In genomic region chr5:37738865-37739488, GRCh38 we compare ENCODE assay signal across 19 cellular contexts.
DNase-seq lines count a peak whose midpoint lies in the region; ATAC-seq and TF ChIP-seq lines count a peak whose summit lies in the region.
"Had no signal": no experiment of that assay in that cellular context is flagged by ENCODE, and none has a peak within 500 bp of the region (broad histone marks: within the 10 kb centered on the region; RNA-seq: fewer than 3 reads in every experiment).

No MANE protein-coding gene starts in this region.

- no peak overlapping the region for H3K27ac Mint-ChIP-seq in stimulated activated naive CD8-positive, alpha-beta T cell treated with anti-CD3 and anti-CD28 coated beads, Interleukin-15, amount 100 ng/mL, for 72 hours
- H3K27ac Mint-ChIP-seq in activated T-helper 2 cell treated with anti-CD3 and anti-CD28 coated beads, Interferon-gamma antibody, Interleukin-2, Interleukin-4, amounts not matched to agents 10 μg/mL and 5 μg/mL and 100 μg/mL, durations not matched to agents 14 hours and 24 hours and 36 hours = peak overlapping the region; percentile 58
- H3K27ac Mint-ChIP-seq: activated CD8-positive, alpha-beta T cell treated with anti-CD3 and anti-CD28 coated beads for 36 hours; activated naive CD4-positive, alpha-beta T cell treated with anti-CD3 and anti-CD28 coated beads for 36 hours; CD4-positive, alpha-beta T cell; endodermal cell had no signal

- H3K4me3 ChIP-seq in osteoblast (ENCODE audit: insufficient read depth, low read length) = peak overlapping the region; percentile 24
- H3K4me3 ChIP-seq: mucosa of descending colon had no signal

- H3K27me3 Mint-ChIP-seq in stimulated activated naive CD8-positive, alpha-beta T cell treated with anti-CD3 and anti-CD28 coated beads, Interleukin-15, amount 100 ng/mL, for 72 hours = no peaks in the 10 kb centered on the region
- no peaks in the 10 kb centered on the region for H3K27me3 Mint-ChIP-seq in activated T-helper 2 cell treated with anti-CD3 and anti-CD28 coated beads, Interferon-gamma antibody, Interleukin-2, Interleukin-4, amounts not matched to agents 10 μg/mL and 5 μg/mL and 100 μg/mL, durations not matched to agents 14 hours and 24 hours and 36 hours (ENCODE audit: low read depth)
- H3K27me3 Mint-ChIP-seq: activated CD8-positive, alpha-beta T cell treated with anti-CD3 and anti-CD28 coated beads for 36 hours; CD4-positive, alpha-beta T cell had no signal

- ATAC-seq in stimulated activated naive CD8-positive, alpha-beta T cell treated with anti-CD3 and anti-CD28 coated beads, Interleukin-15, Interleukin-2, amounts not matched to agents 100 U/mL and 50 U/mL, for 24 hours = peak; percentile 48
- no peak for ATAC-seq in stimulated activated naive CD8-positive, alpha-beta T cell treated with anti-CD3 and anti-CD28 coated beads, Interleukin-15, amount 100 ng/mL, for 72 hours
- ATAC-seq in HG03135 (IDR thresholded peaks at IDR 0.05; ENCODE audit: unreplicated experiment) = no peak

- no peaks in the 10 kb centered on the region for H3K9me3 ChIP-seq in osteoblast (ENCODE audit: low read depth, low read length)
- H3K9me3 ChIP-seq: mucosa of descending colon had no signal

- no peaks in the 10 kb centered on the region for H4K20me1 ChIP-seq in osteoblast (ENCODE audit: insufficient read depth, low read length)

- H3K36me3 ChIP-seq in osteoblast (ENCODE audit: insufficient read depth, low read length) = no peaks in the 10 kb centered on the region

- H3K36me3 Mint-ChIP-seq in activated T-helper 2 cell treated with anti-CD3 and anti-CD28 coated beads, Interferon-gamma antibody, Interleukin-2, Interleukin-4, amounts not matched to agents 10 μg/mL and 5 μg/mL and 100 μg/mL, durations not matched to agents 14 hours and 24 hours and 36 hours (ENCODE audit: low read depth) = peaks cover 23% of the 10 kb centered on the region

- H3K9me3 Mint-ChIP-seq in stimulated activated naive CD8-positive, alpha-beta T cell treated with anti-CD3 and anti-CD28 coated beads, Interleukin-15, amount 100 ng/mL, for 72 hours = peaks cover 0 to 19% of the 10 kb centered on the region in 2 donors
- peaks cover 16% of the 10 kb centered on the region for H3K9me3 Mint-ChIP-seq in activated T-helper 2 cell treated with anti-CD3 and anti-CD28 coated beads, Interferon-gamma antibody, Interleukin-2, Interleukin-4, amounts not matched to agents 10 μg/mL and 5 μg/mL and 100 μg/mL, durations not matched to agents 14 hours and 24 hours and 36 hours
- H3K9me3 Mint-ChIP-seq: activated CD8-positive, alpha-beta T cell treated with anti-CD3 and anti-CD28 coated beads for 36 hours; activated naive CD4-positive, alpha-beta T cell treated with anti-CD3 and anti-CD28 coated beads for 36 hours; immature natural killer cell had no signal

- H2AFZ ChIP-seq in osteoblast (ENCODE audit: low read length) = no peak overlapping the region

- H3K79me2 ChIP-seq in osteoblast (ENCODE audit: insufficient read depth, low read length) = peaks cover 3% of the 10 kb centered on the region

- peaks cover 14% of the 10 kb centered on the region for H3K4me1 Mint-ChIP-seq in stimulated activated naive CD8-positive, alpha-beta T cell treated with anti-CD3 and anti-CD28 coated beads, Interleukin-15, amount 100 ng/mL, for 72 hours
- H3K4me1 Mint-ChIP-seq in activated T-helper 2 cell treated with anti-CD3 and anti-CD28 coated beads, Interferon-gamma antibody, Interleukin-2, Interleukin-4, amounts not matched to agents 10 μg/mL and 5 μg/mL and 100 μg/mL, durations not matched to agents 14 hours and 24 hours and 36 hours (ENCODE audit: low read depth) = peaks cover 28% of the 10 kb centered on the region
- H3K4me1 Mint-ChIP-seq: endodermal cell had no signal

- TF ChIP-seq CTCF in osteoblast (IDR thresholded peaks at IDR 0.05; ENCODE audit: extremely low read depth, low read depth, low read length) = no peak

- H3K4me3 Mint-ChIP-seq in stimulated activated naive CD8-positive, alpha-beta T cell treated with anti-CD3 and anti-CD28 coated beads, Interleukin-15, amount 100 ng/mL, for 72 hours = no peak overlapping the region
- no peak overlapping the region for H3K4me3 Mint-ChIP-seq in activated T-helper 2 cell treated with anti-CD3 and anti-CD28 coated beads, Interferon-gamma antibody, Interleukin-2, Interleukin-4, amounts not matched to agents 10 μg/mL and 5 μg/mL and 100 μg/mL, durations not matched to agents 14 hours and 24 hours and 36 hours (ENCODE audit: low read depth)
- H3K4me3 Mint-ChIP-seq: activated CD8-positive, alpha-beta T cell treated with anti-CD3 and anti-CD28 coated beads for 36 hours; activated naive CD4-positive, alpha-beta T cell treated with anti-CD3 and anti-CD28 coated beads for 36 hours; CD4-positive, alpha-beta T cell; endodermal cell; immature natural killer cell had no signal

- no peaks in the 10 kb centered on the region for H3K27me3 ChIP-seq in osteoblast (ENCODE audit: insufficient read depth, low read length)

- intact Hi-C loops in activated T-helper 2 cell treated with anti-CD3 and anti-CD28 coated beads, Interferon-gamma antibody, Interleukin-2, Interleukin-4, amounts not matched to agents 10 μg/mL and 5 μg/mL and 100 μg/mL, durations not matched to agents 14 hours and 24 hours and 36 hours (cut with micrococcal nuclease) = loop anchor here (1.0 kb wide), 1 partner anchor 18 kb away; no protein-coding TSS in a partner anchor
- intact Hi-C loops in cardiac septum (cut with DNase I) = no loop called here

- H3K4me2 ChIP-seq in osteoblast (ENCODE audit: insufficient read depth, low read length) = peak overlapping the region; percentile 67

- H3K4me1 ChIP-seq in osteoblast (ENCODE audit: insufficient read depth, low read length) = peaks cover 64% of the 10 kb centered on the region

- no peak for DNase-seq in stimulated activated naive CD8-positive, alpha-beta T cell treated with anti-CD3 and anti-CD28 coated beads, Interleukin-15, Interleukin-2, amounts not matched to agents 100 U/mL and 50 U/mL, for 24 hours
- no peak for DNase-seq in stimulated activated naive CD8-positive, alpha-beta T cell treated with anti-CD3 and anti-CD28 coated beads, Interleukin-15, amount 100 ng/mL, for 72 hours
- no peak for DNase-seq in activated T-helper 2 cell treated with anti-CD3 and anti-CD28 coated beads, Interferon-gamma antibody, Interleukin-2, Interleukin-4, amounts not matched to agents 10 μg/mL and 5 μg/mL and 100 μg/mL, durations not matched to agents 14 hours and 24 hours and 36 hours (ENCODE audit: low spot score)
- no peak for DNase-seq in osteoblast (ENCODE audit: insufficient read length, low spot score, missing footprints)
- DNase-seq in cardiac septum (ENCODE audit: low spot score) = no peak
- DNase-seq in EL = no peak
- DNase-seq in NCI-H774 (lab: John Stamatoyannopoulos, UW) = no peak
- DNase-seq: activated CD4-positive, CD25-positive, alpha-beta regulatory T cell; activated T-cell treated with anti-CD3 and anti-CD28 coated beads, Interleukin-2, amount 50 U/mL, for 1 hour; CD4-positive, alpha-beta T cell; DMS 273 treated with DMSO at 0.1 percent for 48 hours; endodermal cell; left ventricle myocardium superior; NCI-H187 treated with DMSO at 0.1 percent for 48 hours had no signal

- peak overlapping the region; percentile 92 for H3K27ac ChIP-seq in osteoblast (ENCODE audit: low read depth, low read length)
